In genomic region chr3:16765661-16766060, GRCh38 we compare ENCODE assay signal across 29 cellular contexts.
"Had no signal": no experiment of that assay in that cellular context is flagged by ENCODE, and none has a peak within 500 bp of the region (broad histone marks: within the 10 kb centered on the region; RNA-seq: fewer than 3 reads in every experiment).

No MANE protein-coding gene starts in this region.

- H3K27ac ChIP-seq: colonic mucosa, epithelial cell of prostate, gastrocnemius medialis, heart right ventricle, left lung, prostate gland, right atrium auricular region, testis, tibial artery had no signal

- H3K4me1 ChIP-seq: colonic mucosa, left lung, prostate gland, testis had no signal

- H3K27me3 Mint-ChIP-seq: dendritic cell treated with granulocyte-macrophage colony-stimulating factor and Interleukin-4, amounts not matched to agents 40 ng/mL and 50 ng/mL, for 4 days; type B pancreatic cell had no signal

- H3K9me3 Mint-ChIP-seq: dendritic cell treated with granulocyte-macrophage colony-stimulating factor and Interleukin-4, amounts not matched to agents 40 ng/mL and 50 ng/mL, for 4 days; endodermal cell; naive thymus-derived CD8-positive, alpha-beta T cell; nephron progenitor cell; stimulated activated naive CD8-positive, alpha-beta T cell treated with anti-CD3 and anti-CD28 coated beads, Interleukin-15, amount 100 ng/mL, for 72 hours had no signal

- H3K27ac Mint-ChIP-seq: dendritic cell treated with granulocyte-macrophage colony-stimulating factor and Interleukin-4, amounts not matched to agents 40 ng/mL and 50 ng/mL, for 4 days; endodermal cell; naive thymus-derived CD8-positive, alpha-beta T cell; nephron progenitor cell; stimulated activated naive CD8-positive, alpha-beta T cell treated with anti-CD3 and anti-CD28 coated beads, Interleukin-15, amount 100 ng/mL, for 72 hours; type B pancreatic cell had no signal

- H3K4me3 Mint-ChIP-seq: dendritic cell treated with granulocyte-macrophage colony-stimulating factor and Interleukin-4, amounts not matched to agents 40 ng/mL and 50 ng/mL, for 4 days; endodermal cell; naive thymus-derived CD8-positive, alpha-beta T cell; nephron progenitor cell; stimulated activated naive CD8-positive, alpha-beta T cell treated with anti-CD3 and anti-CD28 coated beads, Interleukin-15, amount 100 ng/mL, for 72 hours; type B pancreatic cell had no signal

- H3K36me3 Mint-ChIP-seq: type B pancreatic cell had no signal

- H3K9me3 ChIP-seq: colonic mucosa, gastrocnemius medialis, left lung, prostate gland, right atrium auricular region, testis, tibial artery had no signal

- DNase-seq: colonic mucosa; effector CD8-positive, alpha-beta T cell; endodermal cell; foreskin fibroblast; gastrocnemius medialis; glutamatergic neuron; heart right ventricle; hippocampal formation; left cardiac atrium; left lung; mesendoderm; midbrain; naive thymus-derived CD8-positive, alpha-beta T cell; nephron progenitor cell; nucleus accumbens; stimulated activated CD4-positive, alpha-beta T cell treated with anti-CD3 and anti-CD28 coated beads, Interleukin-2, amount 100 ng/mL, for 24 hours; stimulated activated CD4-positive, alpha-beta T cell treated with anti-CD3 and anti-CD28 coated beads, Interleukin-4, amount 100 ng/mL, for 24 hours; stimulated activated naive CD4-positive, alpha-beta T cell; stimulated activated naive CD8-positive, alpha-beta T cell treated with anti-CD3 and anti-CD28 coated beads, Interleukin-15, amount 100 ng/mL, for 72 hours; testis; tibial artery had no signal

- H3K4me1 Mint-ChIP-seq: nephron progenitor cell; stimulated activated naive CD8-positive, alpha-beta T cell treated with anti-CD3 and anti-CD28 coated beads, Interleukin-15, amount 100 ng/mL, for 72 hours had no signal

- FAIRE-seq: islet of Langerhans had no signal

- H3K36me3 ChIP-seq: colonic mucosa, gastrocnemius medialis, heart right ventricle, left lung, prostate gland, right atrium auricular region, tibial artery had no signal

- H3K4me3 ChIP-seq: colonic mucosa, gastrocnemius medialis, heart right ventricle, left lung, prostate gland, right atrium auricular region, testis, tibial artery had no signal

- H3K27me3 ChIP-seq: colonic mucosa, gastrocnemius medialis, heart right ventricle, left lung, right atrium auricular region, testis, tibial artery had no signal

- ATAC-seq: esophagus mucosa; gastrocnemius medialis; heart right ventricle; left cardiac atrium; left lung; naive thymus-derived CD8-positive, alpha-beta T cell; sciatic nerve; stimulated activated naive CD8-positive, alpha-beta T cell treated with anti-CD3 and anti-CD28 coated beads, Interleukin-15, amount 100 ng/mL, for 72 hours had no signal
